In the genomic region with DNA sequence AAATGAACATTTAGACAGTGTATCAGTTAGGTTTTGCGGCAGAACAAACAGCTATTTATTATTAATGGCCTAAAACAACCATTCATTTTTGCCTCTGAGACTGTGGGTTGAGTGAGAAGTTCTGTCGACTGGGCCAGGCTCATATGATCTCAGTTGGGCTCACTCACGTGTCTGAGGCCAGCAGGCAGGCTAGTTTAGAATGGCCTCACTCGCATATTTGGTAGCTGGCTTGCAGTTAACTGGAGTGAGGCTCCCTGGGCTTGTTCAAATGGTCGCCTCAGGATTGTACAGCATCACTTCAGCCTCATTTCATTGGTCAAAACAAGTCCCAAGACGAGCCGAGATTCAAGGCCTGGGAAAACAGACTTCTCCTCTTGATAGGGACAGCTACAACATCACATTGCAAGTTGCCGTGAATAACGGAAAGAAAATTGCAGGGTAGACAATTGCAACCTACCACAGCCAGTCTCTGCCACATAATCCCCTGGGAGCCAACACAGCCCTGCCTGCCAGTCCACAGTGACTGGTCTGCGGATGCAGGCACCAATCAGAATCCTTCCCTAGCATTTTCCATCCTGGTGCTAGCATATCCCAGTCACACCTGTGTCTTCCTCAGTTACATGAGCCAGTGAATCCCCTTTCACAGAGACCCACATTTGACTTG, we compare ENCODE assay signal across 1 cellular context.
TF ChIP-seq lines count a peak whose summit lies in the region.

No MANE protein-coding gene starts in this region.

TF ChIP-seq in IMR-90, 13 proteins besides CTCF, POLR2A, EP300 and RAD21:
- no peak for TF ChIP-seq RFX5 (IDR thresholded peaks at IDR 0.05; ENCODE audit: low read depth, low read length)
- TF ChIP-seq CEBPB (IDR thresholded peaks at IDR 0.05; ENCODE audit: low read depth, low read length), result no peak
